ENCODE assay signal across 8 cellular contexts in genomic region chr16:14070555-14070876, GRCh38. TPM values are rescaled to one million over a fixed set of nuclear protein-coding genes. Genes with fewer than 3 reads are reported as not detected.
A peak's percentile ranks its signal among the peaks of the same experiment; 100 is the strongest.
DNase-seq lines count a peak whose midpoint lies in the region; ATAC-seq and TF ChIP-seq lines count a peak whose summit lies in the region.

No MANE protein-coding gene starts in this region.

- TF ChIP-seq EP300 in stomach (IDR thresholded peaks at IDR 0.05): no peak

- H3K27me3 ChIP-seq in iPS DF 6.9 (ENCODE audit: control insufficient read depth, insufficient read depth, low read length) (no peaks in the 10 kb centered on the region), stomach (no peaks in the 10 kb centered on the region)

- H3K36me3 ChIP-seq in iPS DF 6.9 (ENCODE audit: control insufficient read depth, insufficient read depth, low read length): no peaks in the 10 kb centered on the region
- H3K36me3 ChIP-seq in stomach: no peaks in the 10 kb centered on the region

- H3K9me3 ChIP-seq in iPS DF 6.9 (ENCODE audit: control insufficient read depth, insufficient read depth, low read length): no peaks in the 10 kb centered on the region
- H3K9me3 ChIP-seq in stomach: no peaks in the 10 kb centered on the region

- peak overlapping the region; percentile 86 for H3K27ac ChIP-seq in 22Rv1
- H3K27ac ChIP-seq in iPS DF 6.9 (ENCODE audit: low read length): no peak overlapping the region
- peak overlapping the region; percentile 85 to 95 (median 90) for H3K27ac ChIP-seq in stomach

- ATAC-seq in GM21515 (IDR thresholded peaks at IDR 0.05; ENCODE audit: unreplicated experiment): peak; percentile 4
- ATAC-seq in GM18520 (IDR thresholded peaks at IDR 0.05; ENCODE audit: unreplicated experiment): no peak

- TF ChIP-seq POLR2A in stomach (IDR thresholded peaks at IDR 0.05): no peak

- no peak for TF ChIP-seq CTCF in 22Rv1 (IDR thresholded peaks at IDR 0.05)
- TF ChIP-seq CTCF in WI38 (IDR thresholded peaks at IDR 0.05; ENCODE audit: low read depth, low read length): no peak
- no peak for TF ChIP-seq CTCF in stomach (IDR thresholded peaks at IDR 0.05)

- DNase-seq in iPS DF 6.9 (ENCODE audit: low read depth, low spot score) (no peak), stomach (no peak), NCI-H2196 treated with DMSO at 0.1 percent for 48 hours (lab: John Stamatoyannopoulos, UW; ENCODE audit: unreplicated experiment) (no peak)
- no peak for DNase-seq in activated effector memory CD4-positive, alpha-beta T cell treated with anti-CD3 and anti-CD28 coated beads, Interleukin-2, amount 50 U/mL, for 16 hours

- intact Hi-C loops in stomach (cut with DNase I; ENCODE audit: low total_unique reads): no loop called here

- H3K4me3 ChIP-seq in WI38 (ENCODE audit: low read depth, low read length): peak overlapping the region; percentile 83
- H3K4me3 ChIP-seq in iPS DF 6.9 (ENCODE audit: low read length): peak overlapping the region; percentile 51; the same call in 1 of the 2 replicates
- H3K4me3 ChIP-seq in stomach: peak overlapping the region; percentile 81 to 99 (median 93)

- no CpG with 5 or more reads among the region's 4 CpGs for WGBS in iPS DF 6.9 (ENCODE audit: insufficient coverage, insufficient read length)
- WGBS in stomach, 5 donors: 33 to 59% (median 36%) methylated on average over 4 of the region's 4 CpGs

- H3K4me1 ChIP-seq in iPS DF 6.9 (ENCODE audit: control insufficient read depth, insufficient read depth, low read length) (peaks cover 4% of the 10 kb centered on the region; the same call in 1 of the 2 replicates), stomach (peaks cover 3 to 44% (median 25%) of the 10 kb centered on the region in 4 donors)

RNA-seq across cellular contexts. Expression of gene MRTFB, which starts 0.6 kb away (rescaled TPM):
- 10 to 100 TPM in 4 of 5 donors, 1 to 10 TPM in 1; 9.8 to 81.6 (median 47.8) TPM for total RNA-seq in stomach
- polyA plus RNA-seq in stomach: 1 to 10 TPM; 4.3 to 5.1 (median 4.5) TPM
